In the genomic region with DNA sequence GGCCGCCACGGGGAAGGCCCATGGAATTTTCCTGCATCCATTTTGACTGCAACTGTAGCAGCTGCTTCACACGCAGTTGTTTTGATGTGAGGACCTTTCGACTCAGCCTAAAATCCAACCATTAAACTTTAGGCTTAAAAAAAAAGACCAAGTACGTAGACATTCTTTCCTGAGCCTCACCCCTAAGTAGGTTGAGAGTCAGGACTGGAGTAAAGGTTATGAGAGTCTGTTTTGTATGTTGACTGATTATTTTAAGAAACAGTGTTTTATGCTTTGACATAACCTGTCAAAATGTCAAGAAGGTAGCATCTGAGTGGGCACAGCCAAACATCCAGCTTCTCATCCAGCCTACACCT, we compare ENCODE assay signal across 1 cellular context.
TF ChIP-seq lines count a peak whose summit lies in the region.

No MANE protein-coding gene starts in this region.

TF ChIP-seq in GM23338, 12 proteins besides CTCF, POLR2A, EP300 and RAD21 (continued from another document):
- TF ChIP-seq, protein P1, sequence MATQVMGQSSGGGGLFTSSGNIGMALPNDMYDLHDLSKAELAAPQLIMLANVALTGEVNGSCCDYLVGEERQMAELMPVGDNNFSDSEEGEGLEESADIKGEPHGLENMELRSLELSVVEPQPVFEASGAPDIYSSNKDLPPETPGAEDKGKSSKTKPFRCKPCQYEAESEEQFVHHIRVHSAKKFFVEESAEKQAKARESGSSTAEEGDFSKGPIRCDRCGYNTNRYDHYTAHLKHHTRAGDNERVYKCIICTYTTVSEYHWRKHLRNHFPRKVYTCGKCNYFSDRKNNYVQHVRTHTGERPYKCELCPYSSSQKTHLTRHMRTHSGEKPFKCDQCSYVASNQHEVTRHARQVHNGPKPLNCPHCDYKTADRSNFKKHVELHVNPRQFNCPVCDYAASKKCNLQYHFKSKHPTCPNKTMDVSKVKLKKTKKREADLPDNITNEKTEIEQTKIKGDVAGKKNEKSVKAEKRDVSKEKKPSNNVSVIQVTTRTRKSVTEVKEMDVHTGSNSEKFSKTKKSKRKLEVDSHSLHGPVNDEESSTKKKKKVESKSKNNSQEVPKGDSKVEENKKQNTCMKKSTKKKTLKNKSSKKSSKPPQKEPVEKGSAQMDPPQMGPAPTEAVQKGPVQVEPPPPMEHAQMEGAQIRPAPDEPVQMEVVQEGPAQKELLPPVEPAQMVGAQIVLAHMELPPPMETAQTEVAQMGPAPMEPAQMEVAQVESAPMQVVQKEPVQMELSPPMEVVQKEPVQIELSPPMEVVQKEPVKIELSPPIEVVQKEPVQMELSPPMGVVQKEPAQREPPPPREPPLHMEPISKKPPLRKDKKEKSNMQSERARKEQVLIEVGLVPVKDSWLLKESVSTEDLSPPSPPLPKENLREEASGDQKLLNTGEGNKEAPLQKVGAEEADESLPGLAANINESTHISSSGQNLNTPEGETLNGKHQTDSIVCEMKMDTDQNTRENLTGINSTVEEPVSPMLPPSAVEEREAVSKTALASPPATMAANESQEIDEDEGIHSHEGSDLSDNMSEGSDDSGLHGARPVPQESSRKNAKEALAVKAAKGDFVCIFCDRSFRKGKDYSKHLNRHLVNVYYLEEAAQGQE (IDR thresholded peaks at IDR 0.05; ENCODE audit: unreplicated experiment), result no peak
- TF ChIP-seq STAT1 (IDR thresholded peaks at IDR 0.05; ENCODE audit: unreplicated experiment), result no peak
- TF ChIP-seq CREB1 (CRISPR knock-in tag; IDR thresholded peaks at IDR 0.05; ENCODE audit: low read depth), result no peak
- TF ChIP-seq JUNB (IDR thresholded peaks at IDR 0.05; ENCODE audit: unreplicated experiment), result no peak
- no peak for TF ChIP-seq ZNF331 (CRISPR knock-in tag; IDR thresholded peaks at IDR 0.05; ENCODE audit: low read depth)
- TF ChIP-seq, protein P2, sequence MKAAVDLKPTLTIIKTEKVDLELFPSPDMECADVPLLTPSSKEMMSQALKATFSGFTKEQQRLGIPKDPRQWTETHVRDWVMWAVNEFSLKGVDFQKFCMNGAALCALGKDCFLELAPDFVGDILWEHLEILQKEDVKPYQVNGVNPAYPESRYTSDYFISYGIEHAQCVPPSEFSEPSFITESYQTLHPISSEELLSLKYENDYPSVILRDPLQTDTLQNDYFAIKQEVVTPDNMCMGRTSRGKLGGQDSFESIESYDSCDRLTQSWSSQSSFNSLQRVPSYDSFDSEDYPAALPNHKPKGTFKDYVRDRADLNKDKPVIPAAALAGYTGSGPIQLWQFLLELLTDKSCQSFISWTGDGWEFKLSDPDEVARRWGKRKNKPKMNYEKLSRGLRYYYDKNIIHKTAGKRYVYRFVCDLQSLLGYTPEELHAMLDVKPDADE (IDR thresholded peaks at IDR 0.05), result no peak
- TF ChIP-seq, protein P3, sequence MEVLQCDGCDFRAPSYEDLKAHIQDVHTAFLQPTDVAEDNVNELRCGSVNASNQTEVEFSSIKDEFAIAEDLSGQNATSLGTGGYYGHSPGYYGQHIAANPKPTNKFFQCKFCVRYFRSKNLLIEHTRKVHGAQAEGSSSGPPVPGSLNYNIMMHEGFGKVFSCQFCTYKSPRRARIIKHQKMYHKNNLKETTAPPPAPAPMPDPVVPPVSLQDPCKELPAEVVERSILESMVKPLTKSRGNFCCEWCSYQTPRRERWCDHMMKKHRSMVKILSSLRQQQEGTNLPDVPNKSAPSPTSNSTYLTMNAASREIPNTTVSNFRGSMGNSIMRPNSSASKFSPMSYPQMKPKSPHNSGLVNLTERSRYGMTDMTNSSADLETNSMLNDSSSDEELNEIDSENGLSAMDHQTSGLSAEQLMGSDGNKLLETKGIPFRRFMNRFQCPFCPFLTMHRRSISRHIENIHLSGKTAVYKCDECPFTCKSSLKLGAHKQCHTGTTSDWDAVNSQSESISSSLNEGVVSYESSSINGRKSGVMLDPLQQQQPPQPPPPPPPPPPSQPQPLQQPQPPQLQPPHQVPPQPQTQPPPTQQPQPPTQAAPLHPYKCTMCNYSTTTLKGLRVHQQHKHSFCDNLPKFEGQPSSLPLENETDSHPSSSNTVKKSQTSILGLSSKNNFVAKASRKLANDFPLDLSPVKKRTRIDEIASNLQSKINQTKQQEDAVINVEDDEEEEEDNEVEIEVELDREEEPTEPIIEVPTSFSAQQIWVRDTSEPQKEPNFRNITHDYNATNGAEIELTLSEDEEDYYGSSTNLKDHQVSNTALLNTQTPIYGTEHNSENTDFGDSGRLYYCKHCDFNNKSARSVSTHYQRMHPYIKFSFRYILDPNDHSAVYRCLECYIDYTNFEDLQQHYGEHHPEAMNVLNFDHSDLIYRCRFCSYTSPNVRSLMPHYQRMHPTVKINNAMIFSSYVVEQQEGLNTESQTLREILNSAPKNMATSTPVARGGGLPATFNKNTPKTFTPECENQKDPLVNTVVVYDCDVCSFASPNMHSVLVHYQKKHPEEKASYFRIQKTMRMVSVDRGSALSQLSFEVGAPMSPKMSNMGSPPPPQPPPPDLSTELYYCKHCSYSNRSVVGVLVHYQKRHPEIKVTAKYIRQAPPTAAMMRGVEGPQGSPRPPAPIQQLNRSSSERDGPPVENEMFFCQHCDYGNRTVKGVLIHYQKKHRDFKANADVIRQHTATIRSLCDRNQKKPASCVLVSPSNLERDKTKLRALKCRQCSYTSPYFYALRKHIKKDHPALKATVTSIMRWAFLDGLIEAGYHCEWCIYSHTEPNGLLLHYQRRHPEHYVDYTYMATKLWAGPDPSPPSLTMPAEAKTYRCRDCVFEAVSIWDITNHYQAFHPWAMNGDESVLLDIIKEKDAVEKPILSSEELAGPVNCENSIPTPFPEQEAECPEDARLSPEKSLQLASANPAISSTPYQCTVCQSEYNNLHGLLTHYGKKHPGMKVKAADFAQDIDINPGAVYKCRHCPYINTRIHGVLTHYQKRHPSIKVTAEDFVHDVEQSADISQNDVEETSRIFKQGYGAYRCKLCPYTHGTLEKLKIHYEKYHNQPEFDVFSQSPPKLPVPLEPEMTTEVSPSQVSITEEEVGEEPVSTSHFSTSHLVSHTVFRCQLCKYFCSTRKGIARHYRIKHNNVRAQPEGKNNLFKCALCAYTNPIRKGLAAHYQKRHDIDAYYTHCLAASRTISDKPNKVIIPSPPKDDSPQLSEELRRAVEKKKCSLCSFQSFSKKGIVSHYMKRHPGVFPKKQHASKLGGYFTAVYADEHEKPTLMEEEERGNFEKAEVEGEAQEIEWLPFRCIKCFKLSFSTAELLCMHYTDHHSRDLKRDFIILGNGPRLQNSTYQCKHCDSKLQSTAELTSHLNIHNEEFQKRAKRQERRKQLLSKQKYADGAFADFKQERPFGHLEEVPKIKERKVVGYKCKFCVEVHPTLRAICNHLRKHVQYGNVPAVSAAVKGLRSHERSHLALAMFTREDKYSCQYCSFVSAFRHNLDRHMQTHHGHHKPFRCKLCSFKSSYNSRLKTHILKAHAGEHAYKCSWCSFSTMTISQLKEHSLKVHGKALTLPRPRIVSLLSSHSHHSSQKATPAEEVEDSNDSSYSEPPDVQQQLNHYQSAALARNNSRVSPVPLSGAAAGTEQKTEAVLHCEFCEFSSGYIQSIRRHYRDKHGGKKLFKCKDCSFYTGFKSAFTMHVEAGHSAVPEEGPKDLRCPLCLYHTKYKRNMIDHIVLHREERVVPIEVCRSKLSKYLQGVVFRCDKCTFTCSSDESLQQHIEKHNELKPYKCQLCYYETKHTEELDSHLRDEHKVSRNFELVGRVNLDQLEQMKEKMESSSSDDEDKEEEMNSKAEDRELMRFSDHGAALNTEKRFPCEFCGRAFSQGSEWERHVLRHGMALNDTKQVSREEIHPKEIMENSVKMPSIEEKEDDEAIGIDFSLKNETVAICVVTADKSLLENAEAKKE (CRISPR knock-in tag; IDR thresholded peaks at IDR 0.05), result no peak
TF ChIP-seq in GM23338: peak in this region for 0.
